19 cellular contexts compared by ENCODE assay signal in genomic region chr19:8973501-8974091, GRCh38. TPM values are rescaled to one million over a fixed set of nuclear protein-coding genes. Genes with fewer than 3 reads are reported as not detected.
DNase-seq lines count a peak whose midpoint lies in the region; ATAC-seq and TF ChIP-seq lines count a peak whose summit lies in the region.
"Had no signal": no experiment of that assay in that cellular context is flagged by ENCODE, and none has a peak within 500 bp of the region (broad histone marks: within the 10 kb centered on the region; RNA-seq: fewer than 3 reads in every experiment).

No MANE protein-coding gene starts in this region.

- no peak overlapping the region for H3K4me2 ChIP-seq in GM23338

- no peaks in the 10 kb centered on the region for H3K4me1 ChIP-seq in GM23338 (ENCODE audit: insufficient read depth)
- H3K4me1 ChIP-seq: colonic mucosa had no signal

- no peak overlapping the region for H3K27ac ChIP-seq in GM23338 (ENCODE audit: low read depth)
- H3K27ac ChIP-seq: C4-2B, colonic mucosa had no signal

- no peak overlapping the region for H3K4me3 Mint-ChIP-seq in GM23338
- H3K4me3 Mint-ChIP-seq: activated naive CD8-positive, alpha-beta T cell; naive B cell; stimulated activated naive CD8-positive, alpha-beta T cell treated with anti-CD3 and anti-CD28 coated beads, Interleukin-15, Interleukin-2, amounts not matched to agents 100 ng/mL and 50 ng/mL, for 24 hours had no signal

- H3K36me3 Mint-ChIP-seq in GM23338 (ENCODE audit: low read depth) = peaks cover 24% of the 10 kb centered on the region
- H3K36me3 Mint-ChIP-seq: activated naive CD8-positive, alpha-beta T cell had no signal

- TF ChIP-seq CTCF in GM23338 (conservative IDR thresholded peaks at IDR 0.05; ENCODE audit: low read depth in 2 of 2) (no peak), epithelial cell of esophagus (IDR thresholded peaks at IDR 0.05; ENCODE audit: insufficient read depth, low read depth, low read length, missing control alignments) (no peak)

- no peak overlapping the region for H2AFZ ChIP-seq in GM23338

- H3K4me1 Mint-ChIP-seq in GM23338 = no peaks in the 10 kb centered on the region
- H3K4me1 Mint-ChIP-seq: naive B cell had no signal

- H3K36me3 ChIP-seq in GM23338 (ENCODE audit: insufficient read depth) = no peaks in the 10 kb centered on the region
- H3K36me3 ChIP-seq: colonic mucosa had no signal

- H3K4me3 ChIP-seq in GM23338 = no peak overlapping the region
- no peak overlapping the region for H3K4me3 ChIP-seq in epithelial cell of esophagus (ENCODE audit: low read length)
- H3K4me3 ChIP-seq: colonic mucosa had no signal

- H3K27me3 Mint-ChIP-seq in GM23338 (ENCODE audit: insufficient read depth, low read depth, poor library complexity) = peaks cover 2% of the 10 kb centered on the region

- no peak overlapping the region for H3K27ac Mint-ChIP-seq in GM23338
- H3K27ac Mint-ChIP-seq: activated naive CD8-positive, alpha-beta T cell; naive B cell; stimulated activated naive CD8-positive, alpha-beta T cell treated with anti-CD3 and anti-CD28 coated beads, Interleukin-15, Interleukin-2, amounts not matched to agents 100 ng/mL and 50 ng/mL, for 24 hours had no signal

- H3K9me3 Mint-ChIP-seq in GM23338 = peaks cover 23% of the 10 kb centered on the region

- H4K20me1 ChIP-seq in GM23338 (replicated peaks; ENCODE audit: insufficient read depth) = no peaks in the 10 kb centered on the region

- no peaks in the 10 kb centered on the region for H3K9me2 ChIP-seq in GM23338 (ENCODE audit: insufficient read depth)

- H3K79me2 ChIP-seq in GM23338 (replicated peaks; ENCODE audit: insufficient read depth) = no peaks in the 10 kb centered on the region

- no peaks in the 10 kb centered on the region for H3K27me3 ChIP-seq in GM23338 (ENCODE audit: insufficient read depth)
- H3K27me3 ChIP-seq: colonic mucosa had no signal

- peak; percentile 25 for DNase-seq in A172 (ENCODE audit: low spot score)
- DNase-seq in GM23338 (ENCODE audit: low spot score) = peak; percentile 17
- DNase-seq in OCI-M2 (lab: John Stamatoyannopoulos, UW; ENCODE audit: unreplicated experiment) = peak; percentile 2
- peak; percentile 14 for DNase-seq in epithelial cell of esophagus (ENCODE audit: low read depth)
- DNase-seq in GF-D8 (lab: John Stamatoyannopoulos, UW) = no peak
- DNase-seq in NK-92 (lab: John Stamatoyannopoulos, UW; ENCODE audit: unreplicated experiment) = no peak
- DNase-seq in NCI-H2081 treated with DMSO at 0.1 percent for 48 hours (lab: John Stamatoyannopoulos, UW) = no peak
- DNase-seq in germinal center (ENCODE audit: low spot score) = no peak
- DNase-seq: colonic mucosa; naive B cell; NCI-H1694 treated with DMSO at 0.1 percent for 48 hours; NK-92 treated with Interleukin-12 subunit alpha and Interleukin-12 subunit beta, amount 100 ng/mL, for 24 hours; stimulated activated CD4-positive, alpha-beta T cell treated with anti-CD3 and anti-CD28 coated beads, Interleukin-4, amount 100 ng/mL, for 1 hour; T-helper 1 cell had no signal

- no peaks in the 10 kb centered on the region for H3F3A ChIP-seq in GM23338 (replicated peaks; ENCODE audit: low read depth)

- ATAC-seq in GM23338 = no peak

TF ChIP-seq in GM23338, 12 proteins besides CTCF, POLR2A, EP300 and RAD21:
- no peak for TF ChIP-seq ZNF331 (CRISPR knock-in tag; IDR thresholded peaks at IDR 0.05; ENCODE audit: low read depth)
- TF ChIP-seq REST (IDR thresholded peaks at IDR 0.05; ENCODE audit: unreplicated experiment) = peak; percentile 63
- no peak for TF ChIP-seq EZH2phosphoT487 (IDR thresholded peaks at IDR 0.05; ENCODE audit: unreplicated experiment)
TF ChIP-seq in GM23338: peak in this region for 1.

RNA-seq across cellular contexts. Expression of gene MUC16, which starts 36.6 kb away (rescaled TPM):
- total RNA-seq in A172 (2014; rRNA removed; shearing (Covaris generic)) = 0.02 TPM in 1 of 2 replicates, not detected in the other
- 0.16 and 0.42 TPM in 2 replicates for total RNA-seq in GM23338 (2014; rRNA removed; shearing (Covaris generic))
- polyA plus RNA-seq in GM23338 (2016; fragmentation: Nextera tagmentation; extraction: Ambion mirVana) = 0.06 and 0.07 TPM in 2 replicates
- total RNA-seq: activated CD8-positive, alpha-beta memory T cell treated with anti-CD3 and anti-CD28 coated beads for 36 hours; fibroblast of lung had no signal
- polyA plus RNA-seq: fibroblast of lung had no signal

Comparison
In these comparisons a context has a peak if more than half of its experiments do, and no peak if none do; other contexts are left out.
1. DNase-seq: peak in A172 (single experiment), GM23338 (single experiment), OCI-M2 (single experiment) and epithelial cell of esophagus (single experiment); none in GF-D8 (single experiment), NK-92 (single experiment), NCI-H2081 treated with DMSO at 0.1 percent for 48 hours (single experiment) and germinal center (single experiment).